ENCODE assay signal across 30 cellular contexts in genomic region chrX:23598561-23598960, GRCh38.
"Had no signal": no experiment of that assay in that cellular context is flagged by ENCODE, and none has a peak within 500 bp of the region (broad histone marks: within the 10 kb centered on the region; RNA-seq: fewer than 3 reads in every experiment).

No MANE protein-coding gene starts in this region.

- H3K9me3 ChIP-seq: body of pancreas, colonic mucosa, esophagus squamous epithelium had no signal

- H3K27me3 ChIP-seq: body of pancreas, cardiac muscle cell, colonic mucosa, esophagus squamous epithelium had no signal

- DNase-seq: activated CD4-positive, alpha-beta memory T cell treated with anti-CD3 and anti-CD28 coated beads for 36 hours; activated CD4-positive, alpha-beta T cell treated with anti-CD3 and anti-CD28 coated beads for 36 hours; activated CD4-positive, alpha-beta T cell treated with anti-CD3 and anti-CD28 coated beads, Interleukin-2, amount 10 ng/mL, durations not matched to agents 24 days and 14 days; activated CD4-positive, CD25-positive, alpha-beta regulatory T cell; activated CD4-positive, CD25-positive, alpha-beta regulatory T cell treated with anti-CD3 and anti-CD28 coated beads, Interleukin-2, amount 50 U/mL, for 72 hours; activated CD8-positive, alpha-beta memory T cell treated with anti-CD3 and anti-CD28 coated beads, Interleukin-2, amount 10 ng/mL, durations not matched to agents 7 days and 5 days; activated CD8-positive, alpha-beta memory T cell treated with anti-CD3 and anti-CD28 coated beads, Interleukin-2, amount 50 U/mL, for 4 hours; activated CD8-positive, alpha-beta T cell treated with anti-CD3 and anti-CD28 coated beads, Interleukin-2, amount 10 ng/mL, durations not matched to agents 7 days and 5 days; activated gamma-delta T cell; activated naive CD4-positive, alpha-beta T cell; activated naive CD4-positive, alpha-beta T cell treated with anti-CD3 and anti-CD28 coated beads, Interleukin-2, amount 10 ng/mL, durations not matched to agents 7 days and 5 days; activated naive CD8-positive, alpha-beta T cell treated with anti-CD3 and anti-CD28 coated beads, Interleukin-2, amount 10 ng/mL, durations not matched to agents 7 days and 5 days; activated T-cell treated with anti-CD3 and anti-CD28 coated beads, Interleukin-2, amount 50 U/mL, for 1 hour; activated T-cell treated with anti-CD3 and anti-CD28 coated beads, Interleukin-2, amount 50 U/mL, for 48 hours; amniotic stem cell; anterior cingulate cortex; body of pancreas; central memory CD4-positive, alpha-beta T cell; cerebellar nuclear complex; colonic mucosa; effector CD8-positive, alpha-beta T cell; esophagus squamous epithelium; foreskin melanocyte; head of caudate nucleus; T-cell; T-helper 17 cell; T1000 had no signal

- H3K4me1 ChIP-seq: body of pancreas, colonic mucosa, esophagus squamous epithelium had no signal

- H3K36me3 ChIP-seq: cardiac muscle cell, colonic mucosa, esophagus squamous epithelium had no signal

- ATAC-seq: activated CD4-positive, alpha-beta T cell treated with anti-CD3 and anti-CD28 coated beads for 36 hours; activated CD8-positive, alpha-beta memory T cell treated with anti-CD3 and anti-CD28 coated beads, Interleukin-2, amount 10 ng/mL, durations not matched to agents 7 days and 5 days; activated CD8-positive, alpha-beta T cell treated with anti-CD3 and anti-CD28 coated beads, Interleukin-2, amount 10 ng/mL, durations not matched to agents 7 days and 5 days; activated naive CD4-positive, alpha-beta T cell treated with anti-CD3 and anti-CD28 coated beads, Interleukin-2, amount 50 U/mL, for 72 hours; body of pancreas; T-cell; T-helper 17 cell had no signal

- H3K27ac ChIP-seq: body of pancreas, cardiac muscle cell, colonic mucosa, epithelial cell of prostate, esophagus squamous epithelium had no signal

- H3K4me3 ChIP-seq: body of pancreas, cardiac muscle cell, colonic mucosa, esophagus squamous epithelium had no signal
